ENCODE assay signal across 13 cellular contexts in genomic region chr4:181637186-181638105, GRCh38.
"Had no signal": no experiment of that assay in that cellular context is flagged by ENCODE, and none has a peak within 500 bp of the region (broad histone marks: within the 10 kb centered on the region; RNA-seq: fewer than 3 reads in every experiment).

No MANE protein-coding gene starts in this region.

- H3K36me3 ChIP-seq: cardiac muscle cell, colonic mucosa, esophagus squamous epithelium, upper lobe of right lung had no signal

- H3K4me1 Mint-ChIP-seq: activated CD8-positive, alpha-beta memory T cell treated with anti-CD3 and anti-CD28 coated beads, Interleukin-2, amount 10 ng/mL, durations not matched to agents 7 days and 5 days; stimulated activated naive CD8-positive, alpha-beta T cell treated with anti-CD3 and anti-CD28 coated beads, Interleukin-15, amount 100 ng/mL, for 72 hours had no signal

- H3K27ac ChIP-seq: cardiac muscle cell, colonic mucosa, esophagus squamous epithelium, testis, upper lobe of right lung had no signal

- H3K27me3 ChIP-seq: colonic mucosa, esophagus squamous epithelium, testis, upper lobe of right lung had no signal

- H3K9me3 ChIP-seq: colonic mucosa, esophagus squamous epithelium, testis, upper lobe of right lung had no signal

- H3K36me3 Mint-ChIP-seq: activated CD8-positive, alpha-beta memory T cell treated with anti-CD3 and anti-CD28 coated beads, Interleukin-2, amount 10 ng/mL, durations not matched to agents 7 days and 5 days; activated naive CD8-positive, alpha-beta T cell had no signal

- DNase-seq: activated CD8-positive, alpha-beta memory T cell treated with anti-CD3 and anti-CD28 coated beads, Interleukin-2, amount 10 ng/mL, durations not matched to agents 7 days and 5 days; activated gamma-delta T cell; activated T-cell treated with anti-CD3 and anti-CD28 coated beads, Interleukin-2, amount 50 U/mL, for 4 hours; colonic mucosa; esophagus squamous epithelium; kidney; stimulated activated CD4-positive, alpha-beta T cell treated with anti-CD3 and anti-CD28 coated beads, Interleukin-4, amount 100 ng/mL, for 4 hours; stimulated activated naive CD8-positive, alpha-beta T cell treated with anti-CD3 and anti-CD28 coated beads, Interleukin-15, amount 100 ng/mL, for 72 hours; T-helper 2 cell; testis; upper lobe of right lung had no signal

- H3K9me3 Mint-ChIP-seq: stimulated activated naive CD8-positive, alpha-beta T cell treated with anti-CD3 and anti-CD28 coated beads, Interleukin-15, amount 100 ng/mL, for 72 hours had no signal

- H3K27ac Mint-ChIP-seq: activated CD8-positive, alpha-beta memory T cell treated with anti-CD3 and anti-CD28 coated beads, Interleukin-2, amount 10 ng/mL, durations not matched to agents 7 days and 5 days; activated naive CD8-positive, alpha-beta T cell; stimulated activated naive CD8-positive, alpha-beta T cell treated with anti-CD3 and anti-CD28 coated beads, Interleukin-15, amount 100 ng/mL, for 72 hours had no signal

- H3K4me3 ChIP-seq: cardiac muscle cell, colonic mucosa, esophagus squamous epithelium, testis, upper lobe of right lung had no signal

- H3K4me1 ChIP-seq: colonic mucosa, esophagus squamous epithelium, testis, upper lobe of right lung had no signal

- ATAC-seq: activated CD8-positive, alpha-beta memory T cell treated with anti-CD3 and anti-CD28 coated beads, Interleukin-2, amount 10 ng/mL, durations not matched to agents 7 days and 5 days; activated T-cell treated with anti-CD3 and anti-CD28 coated beads, Interleukin-2, amount 50 U/mL, for 4 hours; stimulated activated naive CD8-positive, alpha-beta T cell treated with anti-CD3 and anti-CD28 coated beads, Interleukin-15, amount 100 ng/mL, for 72 hours; upper lobe of right lung had no signal

- H3K4me3 Mint-ChIP-seq: activated CD8-positive, alpha-beta memory T cell treated with anti-CD3 and anti-CD28 coated beads, Interleukin-2, amount 10 ng/mL, durations not matched to agents 7 days and 5 days; activated naive CD8-positive, alpha-beta T cell; activated T-cell treated with anti-CD3 and anti-CD28 coated beads, Interleukin-2, amount 50 U/mL, for 4 hours; stimulated activated naive CD8-positive, alpha-beta T cell treated with anti-CD3 and anti-CD28 coated beads, Interleukin-15, amount 100 ng/mL, for 72 hours had no signal

- H3K27me3 Mint-ChIP-seq: activated CD8-positive, alpha-beta memory T cell treated with anti-CD3 and anti-CD28 coated beads, Interleukin-2, amount 10 ng/mL, durations not matched to agents 7 days and 5 days; activated naive CD8-positive, alpha-beta T cell; stimulated activated naive CD8-positive, alpha-beta T cell treated with anti-CD3 and anti-CD28 coated beads, Interleukin-15, amount 100 ng/mL, for 72 hours had no signal
